20 cellular contexts compared by ENCODE assay signal in genomic region chr2:42920446-42921161, GRCh38.
"Had no signal": no experiment of that assay in that cellular context is flagged by ENCODE, and none has a peak within 500 bp of the region (broad histone marks: within the 10 kb centered on the region; RNA-seq: fewer than 3 reads in every experiment).

No MANE protein-coding gene starts in this region.

- H3K27ac ChIP-seq: brain microvascular endothelial cell, lower lobe of right lung, neutrophil had no signal

- H3K27ac Mint-ChIP-seq: activated B cell treated with CpG ODN at 0.5 μM for 24 hours; activated CD8-positive, alpha-beta T cell treated with anti-CD3 and anti-CD28 coated beads, Interleukin-2, amount 10 ng/mL, durations not matched to agents 7 days and 5 days; dendritic cell treated with granulocyte-macrophage colony-stimulating factor and Interleukin-4, amounts not matched to agents 40 ng/mL and 50 ng/mL, for 4 days; stimulated activated naive CD8-positive, alpha-beta T cell treated with anti-CD3 and anti-CD28 coated beads, Interleukin-15, Interleukin-2, amounts not matched to agents 100 ng/mL and 50 ng/mL, for 24 hours; T-helper 17 cell had no signal

- DNase-seq: activated B cell treated with CpG ODN at 0.5 μM for 24 hours; activated CD4-positive, alpha-beta T cell treated with anti-CD3 and anti-CD28 coated beads for 48 hours; activated CD8-positive, alpha-beta memory T cell treated with anti-CD3 and anti-CD28 coated beads, Interleukin-2, amount 50 U/mL, for 4 hours; activated CD8-positive, alpha-beta T cell treated with anti-CD3 and anti-CD28 coated beads, Interleukin-2, amount 10 ng/mL, durations not matched to agents 7 days and 5 days; activated gamma-delta T cell; activated T-cell treated with anti-CD3 and anti-CD28 coated beads, Interleukin-2, amount 50 U/mL, for 48 hours; amniotic stem cell; brain microvascular endothelial cell; cerebellar nuclear complex; effector memory CD4-positive, alpha-beta T cell; foreskin melanocyte; head of caudate nucleus; lower lobe of right lung; midbrain; small intestine; T-helper 17 cell had no signal

- H3K36me3 Mint-ChIP-seq: activated naive CD4-positive, alpha-beta T cell treated with anti-CD3 and anti-CD28 coated beads, Interleukin-2, amount 50 U/mL, for 72 hours had no signal

- H3K27me3 ChIP-seq: brain microvascular endothelial cell, neutrophil had no signal

- H3K4me3 Mint-ChIP-seq: activated B cell treated with CpG ODN at 0.5 μM for 24 hours; activated CD8-positive, alpha-beta T cell treated with anti-CD3 and anti-CD28 coated beads, Interleukin-2, amount 10 ng/mL, durations not matched to agents 7 days and 5 days; dendritic cell treated with granulocyte-macrophage colony-stimulating factor and Interleukin-4, amounts not matched to agents 40 ng/mL and 50 ng/mL, for 4 days; stimulated activated naive CD8-positive, alpha-beta T cell treated with anti-CD3 and anti-CD28 coated beads, Interleukin-15, Interleukin-2, amounts not matched to agents 100 ng/mL and 50 ng/mL, for 24 hours; T-helper 17 cell had no signal

- H3K4me3 ChIP-seq: lower lobe of right lung had no signal

- H3K9me3 ChIP-seq: lower lobe of right lung, neutrophil had no signal

- H3K9me3 Mint-ChIP-seq: activated B cell treated with CpG ODN at 0.5 μM for 24 hours; activated naive CD4-positive, alpha-beta T cell treated with anti-CD3 and anti-CD28 coated beads, Interleukin-2, amount 50 U/mL, for 72 hours; dendritic cell treated with granulocyte-macrophage colony-stimulating factor and Interleukin-4, amounts not matched to agents 40 ng/mL and 50 ng/mL, for 4 days; stimulated activated naive CD8-positive, alpha-beta T cell treated with anti-CD3 and anti-CD28 coated beads, Interleukin-15, Interleukin-2, amounts not matched to agents 100 ng/mL and 50 ng/mL, for 24 hours had no signal

- H3K4me1 Mint-ChIP-seq: activated B cell treated with CpG ODN at 0.5 μM for 24 hours had no signal

- H3K36me3 ChIP-seq: brain microvascular endothelial cell, lower lobe of right lung, neutrophil had no signal
